ENCODE assay signal across 11 cellular contexts in genomic region chr7:27677912-27678612, GRCh38. TPM values are rescaled to one million over a fixed set of nuclear protein-coding genes. Genes with fewer than 3 reads are reported as not detected.
DNase-seq lines count a peak whose midpoint lies in the region; ATAC-seq and TF ChIP-seq lines count a peak whose summit lies in the region.
"Had no signal": no experiment of that assay in that cellular context is flagged by ENCODE, and none has a peak within 500 bp of the region (broad histone marks: within the 10 kb centered on the region; RNA-seq: fewer than 3 reads in every experiment).

No MANE protein-coding gene starts in this region.

- TF ChIP-seq CTCF in brain microvascular endothelial cell (IDR thresholded peaks at IDR 0.05; ENCODE audit: low read depth, low read length, missing control alignments) = no peak
- TF ChIP-seq CTCF in vagina (IDR thresholded peaks at IDR 0.05) = no peak

- H3K27ac ChIP-seq in brain microvascular endothelial cell (peak overlapping the region; percentile 83), vagina (peak overlapping the region; percentile 87)
- H3K27ac ChIP-seq: C4-2B had no signal

- peak overlapping the region; percentile 6 for H3K27ac Mint-ChIP-seq in activated T-cell treated with anti-CD3 and anti-CD28 coated beads, Interleukin-2, amount 50 U/mL, for 24 hours
- H3K27ac Mint-ChIP-seq: natural killer cell had no signal

- no peak for TF ChIP-seq POLR2A in vagina (IDR thresholded peaks at IDR 0.05)

- intact Hi-C loops in vagina (cut with DNase I) = no loop called here

- H3K4me3 ChIP-seq in brain microvascular endothelial cell (ENCODE audit: low read depth, low read length) = no peak overlapping the region
- no peak overlapping the region for H3K4me3 ChIP-seq in vagina

- H3K4me1 ChIP-seq in vagina = peaks cover 18% of the 10 kb centered on the region

- no peaks in the 10 kb centered on the region for H3K9me3 Mint-ChIP-seq in activated T-cell treated with anti-CD3 and anti-CD28 coated beads, Interleukin-2, amount 50 U/mL, for 24 hours
- H3K9me3 Mint-ChIP-seq: natural killer cell had no signal

- H3K36me3 ChIP-seq in brain microvascular endothelial cell (replicated peaks) = no peaks in the 10 kb centered on the region
- no peaks in the 10 kb centered on the region for H3K36me3 ChIP-seq in vagina

- no peaks in the 10 kb centered on the region for H3K9me3 ChIP-seq in vagina

- peaks cover 9% of the 10 kb centered on the region for H3K4me1 Mint-ChIP-seq in activated T-cell treated with anti-CD3 and anti-CD28 coated beads, Interleukin-2, amount 50 U/mL, for 24 hours (ENCODE audit: low read depth)
- H3K4me1 Mint-ChIP-seq: natural killer cell had no signal

- H3K4me3 Mint-ChIP-seq in activated T-cell treated with anti-CD3 and anti-CD28 coated beads, Interleukin-2, amount 50 U/mL, for 24 hours = no peak overlapping the region
- H3K4me3 Mint-ChIP-seq: natural killer cell had no signal

- no peak for DNase-seq in activated T-cell treated with anti-CD3 and anti-CD28 coated beads, Interleukin-2, amount 50 U/mL, for 24 hours
- DNase-seq in activated T-cell treated with anti-CD3 and anti-CD28 coated beads for 4 hours = no peak
- peak; percentile 85 for DNase-seq in brain microvascular endothelial cell
- peak; percentile 97 for DNase-seq in kidney tubule cell (ENCODE audit: low spot score)
- no peak for DNase-seq in vagina (ENCODE audit: extremely low spot score in 2 of 2)
- DNase-seq in inferior parietal cortex (ENCODE audit: extremely low spot score) = no peak
- DNase-seq: natural killer cell, NCI-H82 had no signal

- ATAC-seq in HG02678 (IDR thresholded peaks at IDR 0.05; ENCODE audit: unreplicated experiment) (no peak), HG03354 (IDR thresholded peaks at IDR 0.05; ENCODE audit: poor library complexity, severe bottlenecking, unreplicated experiment) (no peak)
- ATAC-seq: natural killer cell had no signal

- no peaks in the 10 kb centered on the region for H3K36me3 Mint-ChIP-seq in activated T-cell treated with anti-CD3 and anti-CD28 coated beads, Interleukin-2, amount 50 U/mL, for 24 hours (ENCODE audit: low read depth)
- H3K36me3 Mint-ChIP-seq: natural killer cell had no signal

- no peaks in the 10 kb centered on the region for H3K27me3 ChIP-seq in brain microvascular endothelial cell (replicated peaks)
- no peaks in the 10 kb centered on the region for H3K27me3 ChIP-seq in vagina

- H3K27me3 Mint-ChIP-seq in activated T-cell treated with anti-CD3 and anti-CD28 coated beads, Interleukin-2, amount 50 U/mL, for 24 hours = no peaks in the 10 kb centered on the region

- in situ Hi-C loops in brain microvascular endothelial cell (cut with HindIII; ENCODE audit: low pct_ligation_motif_present, low sequenced_read_pairs) = no loop called here

RNA-seq across cellular contexts. Expression of gene HIBADH, which starts 15.4 kb away (rescaled TPM):
- 38.1 TPM for total RNA-seq in vagina

Comparison
In these comparisons a context has a peak if more than half of its experiments do, and no peak if none do; other contexts are left out.
1. DNase-seq: peak in brain microvascular endothelial cell (single experiment) and kidney tubule cell (single experiment); none in activated T-cell treated with anti-CD3 and anti-CD28 coated beads, Interleukin-2, amount 50 U/mL, for 24 hours (single experiment), activated T-cell treated with anti-CD3 and anti-CD28 coated beads for 4 hours (single experiment), vagina (0 of 2) and inferior parietal cortex (single experiment).